8 cellular contexts compared by ENCODE assay signal in genomic region chr11:3641701-3642070, GRCh38. TPM values are rescaled to one million over a fixed set of nuclear protein-coding genes. Genes with fewer than 3 reads are reported as not detected.
DNase-seq lines count a peak whose midpoint lies in the region; TF ChIP-seq lines count a peak whose summit lies in the region.

Gene ART5 (minus strand): TSS chr11:3641992. CDS start chr11:3641862, 130 bp downstream.

- TF ChIP-seq CTCF in BJ (IDR thresholded peaks at IDR 0.05; ENCODE audit: insufficient read depth, low read depth, low read length), result no peak
- TF ChIP-seq CTCF in PC-9 (conservative IDR thresholded peaks at IDR 0.05), result no peak
- no peak for TF ChIP-seq CTCF in epithelial cell of proximal tubule (conservative IDR thresholded peaks at IDR 0.05; ENCODE audit: low read depth, low read length)

- no peak within 1 kb of the TSS for H2BK12ac ChIP-seq in neuronal stem cell (ENCODE audit: low read length)

- H2BK5ac ChIP-seq in neuronal stem cell (ENCODE audit: low read length), result peak within 1 kb of the TSS; percentile 91

- no peak within 1 kb of the TSS for H3K4ac ChIP-seq in neuronal stem cell (ENCODE audit: low read length)

- H3K27ac ChIP-seq in PC-9, result no peak within 1 kb of the TSS
- peak within 1 kb of the TSS; percentile 98 for H3K27ac ChIP-seq in neuronal stem cell (replicated peaks; ENCODE audit: low read length)

- intact Hi-C loops in PC-9 (cut with micrococcal nuclease; ENCODE audit: unreplicated experiment), result no loop called here

- peak within 1 kb of the TSS; percentile 79 for H3K9ac ChIP-seq in neuronal stem cell (ENCODE audit: low read depth, low read length, poor library complexity)

- H3K4me3 ChIP-seq in BJ (ENCODE audit: low read depth, low read length) (peak within 1 kb of the TSS; percentile 56), PC-9 (peak within 1 kb of the TSS; percentile 55), epithelial cell of proximal tubule (ENCODE audit: low read depth, low read length) (peak within 1 kb of the TSS; percentile 62), neuronal stem cell (ENCODE audit: low read length in 2 of 2) (peak within 1 kb of the TSS; percentile 54 to 85)

- POLR2A ChIA-PET in BJ (lab: Charles Lee), result no interaction called here
- POLR2A ChIA-PET in PC-9 (lab: Charles Lee; ENCODE audit: unreplicated experiment), result no interaction called here

- H2AFZ ChIP-seq in PC-9 (peak within 1 kb of the TSS; percentile 82), neuronal stem cell (ENCODE audit: low read length) (peak within 1 kb of the TSS; percentile 96)

- H4K8ac ChIP-seq in neuronal stem cell (ENCODE audit: low read depth, low read length), result no peak within 1 kb of the TSS

- H2BK120ac ChIP-seq in neuronal stem cell (ENCODE audit: low read depth, low read length), result peak within 1 kb of the TSS; percentile 77

- H3K4me1 ChIP-seq in PC-9 (replicated peaks; ENCODE audit: insufficient read depth), result no peaks in the 10 kb centered on the region; the same call in 1 of the 2 replicates
- peaks cover 3 to 5% of the 10 kb centered on the region in 2 donors for H3K4me1 ChIP-seq in neuronal stem cell (ENCODE audit: control insufficient read depth in 2 of 2, insufficient read depth in 1 of 2, low read depth in 1 of 2, low read length in 2 of 2)

- H3K4me2 ChIP-seq in PC-9 (peak within 1 kb of the TSS; percentile 84), neuronal stem cell (ENCODE audit: insufficient read depth, low read length, poor library complexity, severe bottlenecking) (peak within 1 kb of the TSS; percentile 90)

- H2BK15ac ChIP-seq in neuronal stem cell (ENCODE audit: low read length), result peak within 1 kb of the TSS; percentile 84

- no peaks in the 10 kb centered on the region for H3K79me1 ChIP-seq in neuronal stem cell (ENCODE audit: low read depth, low read length)

- H3K79me2 ChIP-seq in PC-9 (ENCODE audit: low read depth), result no peaks in the 10 kb centered on the region

- H3F3A ChIP-seq in PC-9 (ENCODE audit: insufficient read depth, low read depth), result no peaks in the 10 kb centered on the region

- H3K27me3 ChIP-seq in BJ (ENCODE audit: control insufficient read depth, insufficient read depth, low read length) (peaks cover 2% of the 10 kb centered on the region; the same call in 1 of the 2 replicates), PC-9 (ENCODE audit: insufficient read depth, low read depth) (no peaks in the 10 kb centered on the region), neuronal stem cell (ENCODE audit: control insufficient read depth in 3 of 3, insufficient read depth in 3 of 3, low read depth in 1 of 3, low read length in 3 of 3) (peaks cover 0 to 4% (median 0%) of the 10 kb centered on the region in 3 experiments)

- in situ Hi-C loops in KBM-7 (cut with MboI; ENCODE audit: low pct_unique_long_range_greater_than_20kb, low sequenced_read_pairs), result no loop called here

- peak within 1 kb of the TSS; percentile 70 for H3K23ac ChIP-seq in neuronal stem cell (ENCODE audit: low read depth, low read length, poor library complexity)

- BruUV-seq in PC-9 (replicated peaks; lab: Mats Ljungman, UMichigan), result no TSS peak

- no CpG with 5 or more reads among the region's 21 CpGs for WGBS in neuronal stem cell (ENCODE audit: extremely low coverage in 2 of 2, insufficient read length in 2 of 2, insufficient replicate concordance in 1 of 2), 2 donors

- H3K9me2 ChIP-seq in PC-9 (ENCODE audit: insufficient read depth), result no peaks in the 10 kb centered on the region

- H3K36me3 ChIP-seq in BJ (ENCODE audit: control insufficient read depth, insufficient read depth, low read length) (no peaks in the 10 kb centered on the region), PC-9 (ENCODE audit: low read depth) (no peaks in the 10 kb centered on the region), neuronal stem cell (replicated peaks in 1 of 2; ENCODE audit: control insufficient read depth in 2 of 2, insufficient read depth in 2 of 2, low read length in 2 of 2) (no peaks in the 10 kb centered on the region)

- no peaks in the 10 kb centered on the region for H4K20me1 ChIP-seq in PC-9 (ENCODE audit: insufficient read depth)

- peak within 1 kb of the TSS; percentile 95 for H3K18ac ChIP-seq in neuronal stem cell (ENCODE audit: low read length)

- H3K14ac ChIP-seq in neuronal stem cell (ENCODE audit: low read length), result peak within 1 kb of the TSS; percentile 17

- peak within 1 kb of the TSS; percentile 73 for H2AK5ac ChIP-seq in neuronal stem cell (ENCODE audit: low read depth, low read length)

- no peak within 1 kb of the TSS for H4K91ac ChIP-seq in neuronal stem cell (ENCODE audit: low read depth, low read length, poor library complexity)

- H3K9me3 ChIP-seq in PC-9 (ENCODE audit: insufficient read depth, low read depth) (no peaks in the 10 kb centered on the region), neuronal stem cell (replicated peaks in 1 of 2; ENCODE audit: control insufficient read depth in 2 of 2, insufficient read depth in 1 of 2, low read depth in 1 of 2, low read length in 2 of 2) (peaks cover 4 to 9% of the 10 kb centered on the region in 2 donors)

- DNase-seq in BJ (ENCODE audit: low read depth), result no peak
- DNase-seq in PC-9, result no peak
- no peak for DNase-seq in epithelial cell of proximal tubule (ENCODE audit: low read depth)
- DNase-seq in neuronal stem cell (ENCODE audit: low spot score), result no peak
- no peak for DNase-seq in NCI-H2227 (lab: John Stamatoyannopoulos, UW; ENCODE audit: unreplicated experiment)
- DNase-seq in GM19238 (ENCODE audit: insufficient read length, low spot score), result no peak
- no peak for DNase-seq in stimulated activated CD4-positive, alpha-beta T cell treated with anti-CD3 and anti-CD28 coated beads, Interleukin-12 subunit alpha, Interleukin-12 subunit beta, amount 100 ng/mL, for 4 hours
- DNase-seq in KBM-7, result no peak

- CTCF ChIA-PET in BJ (lab: Yijun Ruan, JAX) (no interaction called here), PC-9 (lab: Charles Lee) (no interaction called here)

RNA-seq across cellular contexts. Expression of gene ART5, which starts in this region (rescaled TPM):
- polyA plus RNA-seq in BJ (2011; rRNA removed), result 0.28 and 0.38 TPM in 2 replicates
- not detected in 2 replicates for polyA minus RNA-seq in BJ (2011; rRNA and poly(A)+ RNA removed)
- total RNA-seq in PC-9 (2021), result not detected in 2 replicates
- 0.51 and 1.6 TPM in 2 replicates for total RNA-seq in epithelial cell of proximal tubule
- polyA plus RNA-seq in neuronal stem cell (2013, experiment 1 of 2), result 3.4 TPM
- 3.3 TPM for polyA plus RNA-seq in neuronal stem cell (2013, experiment 2 of 2)
